1 cellular context compared by ENCODE assay signal in the genomic region with DNA sequence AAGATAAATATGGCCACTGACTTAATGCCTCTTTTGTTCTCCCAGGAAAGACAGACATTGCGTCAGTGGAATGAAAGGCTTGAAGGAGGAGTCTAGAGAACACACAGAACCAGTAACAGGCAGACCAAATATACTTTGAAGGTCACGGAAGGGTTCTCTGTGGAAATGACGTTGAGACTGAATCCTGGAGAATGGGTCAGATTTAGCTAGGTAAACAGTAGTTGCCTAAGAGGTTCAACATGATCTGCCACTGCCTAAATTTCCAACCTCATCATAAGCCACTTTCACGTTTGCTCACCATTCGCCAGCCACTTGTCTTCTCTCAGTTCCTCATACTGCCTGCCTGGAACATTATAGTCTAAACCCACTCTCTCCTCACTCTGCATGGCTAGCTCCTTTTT.
TF ChIP-seq lines count a peak whose summit lies in the region.

No MANE protein-coding gene starts in this region.

TF ChIP-seq in GM12878, 131 proteins besides CTCF, POLR2A, EP300 and RAD21 (continued from another document and continues in another):
- TF ChIP-seq, protein P1, sequence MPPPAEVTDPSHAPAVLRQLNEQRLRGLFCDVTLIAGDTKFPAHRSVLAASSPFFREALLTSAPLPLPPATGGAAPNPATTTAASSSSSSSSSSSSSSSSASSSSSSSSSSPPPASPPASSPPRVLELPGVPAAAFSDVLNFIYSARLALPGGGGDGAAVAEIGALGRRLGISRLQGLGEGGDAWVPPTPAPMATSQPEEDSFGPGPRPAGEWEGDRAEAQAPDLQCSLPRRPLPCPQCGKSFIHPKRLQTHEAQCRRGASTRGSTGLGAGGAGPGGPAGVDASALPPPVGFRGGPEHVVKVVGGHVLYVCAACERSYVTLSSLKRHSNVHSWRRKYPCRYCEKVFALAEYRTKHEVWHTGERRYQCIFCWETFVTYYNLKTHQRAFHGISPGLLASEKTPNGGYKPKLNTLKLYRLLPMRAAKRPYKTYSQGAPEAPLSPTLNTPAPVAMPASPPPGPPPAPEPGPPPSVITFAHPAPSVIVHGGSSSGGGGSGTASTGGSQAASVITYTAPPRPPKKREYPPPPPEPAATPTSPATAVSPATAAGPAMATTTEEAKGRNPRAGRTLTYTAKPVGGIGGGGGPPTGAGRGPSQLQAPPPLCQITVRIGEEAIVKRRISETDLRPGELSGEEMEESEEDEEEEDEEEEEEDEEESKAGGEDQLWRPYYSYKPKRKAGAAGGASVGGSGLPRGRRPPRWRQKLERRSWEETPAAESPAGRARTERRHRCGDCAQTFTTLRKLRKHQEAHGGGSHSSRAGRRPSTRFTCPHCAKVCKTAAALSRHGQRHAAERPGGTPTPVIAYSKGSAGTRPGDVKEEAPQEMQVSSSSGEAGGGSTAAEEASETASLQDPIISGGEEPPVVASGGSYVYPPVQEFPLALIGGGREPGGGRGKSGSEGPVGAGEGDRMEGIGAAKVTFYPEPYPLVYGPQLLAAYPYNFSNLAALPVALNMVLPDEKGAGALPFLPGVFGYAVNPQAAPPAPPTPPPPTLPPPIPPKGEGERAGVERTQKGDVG (CRISPR knock-in tag; IDR thresholded peaks at IDR 0.05): no peak
- TF ChIP-seq ZNF274 (IDR thresholded peaks at IDR 0.05; ENCODE audit: insufficient read depth, insufficient read length) (no peak), MTA2 (IDR thresholded peaks at IDR 0.05; ENCODE audit: low read depth) (peak; percentile 28; the same call in 1 of the 2 replicates), TBL1XR1 (IDR thresholded peaks at IDR 0.05; ENCODE audit: low read depth, low read length) (peak; percentile 55; the same call in 1 of the 2 replicates), LARP7 (IDR thresholded peaks at IDR 0.05) (no peak), ZBED1 (IDR thresholded peaks at IDR 0.05; ENCODE audit: borderline replicate concordance) (no peak), NRF1 (conservative IDR thresholded peaks at IDR 0.05; ENCODE audit: low read depth, low read length) (no peak), KDM1A (IDR thresholded peaks at IDR 0.05; ENCODE audit: borderline replicate concordance) (no peak), RCOR1 (conservative IDR thresholded peaks at IDR 0.05; ENCODE audit: low read depth, low read length) (no peak), TCF7 (IDR thresholded peaks at IDR 0.05; ENCODE audit: borderline replicate concordance) (no peak), POLR2AphosphoS5 (IDR thresholded peaks at IDR 0.05; ENCODE audit: low read length) (no peak), JUND (IDR thresholded peaks at IDR 0.05; ENCODE audit: low read depth, low read length) (no peak), MYC (IDR thresholded peaks at IDR 0.05; ENCODE audit: insufficient read depth, insufficient read length, insufficient replicate concordance, low read length, severe bottlenecking) (no peak), ZNF24 (IDR thresholded peaks at IDR 0.05) (no peak), GABPA (IDR thresholded peaks at IDR 0.05; ENCODE audit: low read depth) (0 out of 2 replicates have a peak, but pooled peaks have one; percentile 9), ESRRA (IDR thresholded peaks at IDR 0.05; ENCODE audit: low read length) (no peak), SRF (IDR thresholded peaks at IDR 0.05; ENCODE audit: low read depth in 2 of 2, low read length in 2 of 2) (no peak), IRF4 (IDR thresholded peaks at IDR 0.05; ENCODE audit: low read depth, low read length) (peak; percentile 81), RAD51 (IDR thresholded peaks at IDR 0.05) (no peak), ZNF217 (IDR thresholded peaks at IDR 0.05) (no peak), STAT3 (IDR thresholded peaks at IDR 0.05; ENCODE audit: low read depth, low read length) (no peak), SMAD5 (IDR thresholded peaks at IDR 0.05; ENCODE audit: low read depth) (no peak), SPI1 (IDR thresholded peaks at IDR 0.05; ENCODE audit: borderline replicate concordance, insufficient read depth, low read depth, low read length) (peak; percentile 97), TCF12 (IDR thresholded peaks at IDR 0.05; ENCODE audit: low read depth, low read length) (no peak), POU2F2 (IDR thresholded peaks at IDR 0.05; ENCODE audit: borderline replicate concordance, low read depth, low read length) (no peak), NFXL1 (IDR thresholded peaks at IDR 0.05; ENCODE audit: borderline replicate concordance) (no peak), NR2C1 (IDR thresholded peaks at IDR 0.05) (no peak), ZZZ3 (IDR thresholded peaks at IDR 0.05; ENCODE audit: control insufficient read depth, insufficient read length, low read depth) (no peak), CBFB (IDR thresholded peaks at IDR 0.05; ENCODE audit: low read depth) (no peak), SUPT20H (IDR thresholded peaks at IDR 0.05; ENCODE audit: borderline replicate concordance, control insufficient read depth, low read depth, low read length) (no peak), RB1 (IDR thresholded peaks at IDR 0.05; ENCODE audit: borderline replicate concordance) (no peak), HDAC2 (IDR thresholded peaks at IDR 0.05) (no peak), ZNF384 (IDR thresholded peaks at IDR 0.05; ENCODE audit: borderline replicate concordance, low read depth, low read length) (no peak), SMARCA5 (IDR thresholded peaks at IDR 0.05) (no peak), SMAD1 (IDR thresholded peaks at IDR 0.05; ENCODE audit: low read depth, partially characterized antibody) (no peak), EZH2 (IDR thresholded peaks at IDR 0.05; ENCODE audit: borderline replicate concordance, control insufficient read depth, low read depth, low read length) (no peak), POLR2AphosphoS2 (IDR thresholded peaks at IDR 0.05; ENCODE audit: low read depth, low read length) (no peak), DPF2 (IDR thresholded peaks at IDR 0.05) (0 out of 2 replicates have a peak, but pooled peaks have one; percentile 23)
- TF ChIP-seq, protein P2, sequence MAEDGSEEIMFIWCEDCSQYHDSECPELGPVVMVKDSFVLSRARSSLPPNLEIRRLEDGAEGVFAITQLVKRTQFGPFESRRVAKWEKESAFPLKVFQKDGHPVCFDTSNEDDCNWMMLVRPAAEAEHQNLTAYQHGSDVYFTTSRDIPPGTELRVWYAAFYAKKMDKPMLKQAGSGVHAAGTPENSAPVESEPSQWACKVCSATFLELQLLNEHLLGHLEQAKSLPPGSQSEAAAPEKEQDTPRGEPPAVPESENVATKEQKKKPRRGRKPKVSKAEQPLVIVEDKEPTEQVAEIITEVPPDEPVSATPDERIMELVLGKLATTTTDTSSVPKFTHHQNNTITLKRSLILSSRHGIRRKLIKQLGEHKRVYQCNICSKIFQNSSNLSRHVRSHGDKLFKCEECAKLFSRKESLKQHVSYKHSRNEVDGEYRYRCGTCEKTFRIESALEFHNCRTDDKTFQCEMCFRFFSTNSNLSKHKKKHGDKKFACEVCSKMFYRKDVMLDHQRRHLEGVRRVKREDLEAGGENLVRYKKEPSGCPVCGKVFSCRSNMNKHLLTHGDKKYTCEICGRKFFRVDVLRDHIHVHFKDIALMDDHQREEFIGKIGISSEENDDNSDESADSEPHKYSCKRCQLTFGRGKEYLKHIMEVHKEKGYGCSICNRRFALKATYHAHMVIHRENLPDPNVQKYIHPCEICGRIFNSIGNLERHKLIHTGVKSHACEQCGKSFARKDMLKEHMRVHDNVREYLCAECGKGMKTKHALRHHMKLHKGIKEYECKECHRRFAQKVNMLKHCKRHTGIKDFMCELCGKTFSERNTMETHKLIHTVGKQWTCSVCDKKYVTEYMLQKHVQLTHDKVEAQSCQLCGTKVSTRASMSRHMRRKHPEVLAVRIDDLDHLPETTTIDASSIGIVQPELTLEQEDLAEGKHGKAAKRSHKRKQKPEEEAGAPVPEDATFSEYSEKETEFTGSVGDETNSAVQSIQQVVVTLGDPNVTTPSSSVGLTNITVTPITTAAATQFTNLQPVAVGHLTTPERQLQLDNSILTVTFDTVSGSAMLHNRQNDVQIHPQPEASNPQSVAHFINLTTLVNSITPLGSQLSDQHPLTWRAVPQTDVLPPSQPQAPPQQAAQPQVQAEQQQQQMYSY (CRISPR knock-in tag; IDR thresholded peaks at IDR 0.05): no peak
- TF ChIP-seq, protein P3, sequence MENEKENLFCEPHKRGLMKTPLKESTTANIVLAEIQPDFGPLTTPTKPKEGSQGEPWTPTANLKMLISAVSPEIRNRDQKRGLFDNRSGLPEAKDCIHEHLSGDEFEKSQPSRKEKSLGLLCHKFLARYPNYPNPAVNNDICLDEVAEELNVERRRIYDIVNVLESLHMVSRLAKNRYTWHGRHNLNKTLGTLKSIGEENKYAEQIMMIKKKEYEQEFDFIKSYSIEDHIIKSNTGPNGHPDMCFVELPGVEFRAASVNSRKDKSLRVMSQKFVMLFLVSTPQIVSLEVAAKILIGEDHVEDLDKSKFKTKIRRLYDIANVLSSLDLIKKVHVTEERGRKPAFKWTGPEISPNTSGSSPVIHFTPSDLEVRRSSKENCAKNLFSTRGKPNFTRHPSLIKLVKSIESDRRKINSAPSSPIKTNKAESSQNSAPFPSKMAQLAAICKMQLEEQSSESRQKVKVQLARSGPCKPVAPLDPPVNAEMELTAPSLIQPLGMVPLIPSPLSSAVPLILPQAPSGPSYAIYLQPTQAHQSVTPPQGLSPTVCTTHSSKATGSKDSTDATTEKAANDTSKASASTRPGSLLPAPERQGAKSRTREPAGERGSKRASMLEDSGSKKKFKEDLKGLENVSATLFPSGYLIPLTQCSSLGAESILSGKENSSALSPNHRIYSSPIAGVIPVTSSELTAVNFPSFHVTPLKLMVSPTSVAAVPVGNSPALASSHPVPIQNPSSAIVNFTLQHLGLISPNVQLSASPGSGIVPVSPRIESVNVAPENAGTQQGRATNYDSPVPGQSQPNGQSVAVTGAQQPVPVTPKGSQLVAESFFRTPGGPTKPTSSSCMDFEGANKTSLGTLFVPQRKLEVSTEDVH (IDR thresholded peaks at IDR 0.05; ENCODE audit: low read depth, partially characterized antibody): no peak
- TF ChIP-seq, protein P4, sequence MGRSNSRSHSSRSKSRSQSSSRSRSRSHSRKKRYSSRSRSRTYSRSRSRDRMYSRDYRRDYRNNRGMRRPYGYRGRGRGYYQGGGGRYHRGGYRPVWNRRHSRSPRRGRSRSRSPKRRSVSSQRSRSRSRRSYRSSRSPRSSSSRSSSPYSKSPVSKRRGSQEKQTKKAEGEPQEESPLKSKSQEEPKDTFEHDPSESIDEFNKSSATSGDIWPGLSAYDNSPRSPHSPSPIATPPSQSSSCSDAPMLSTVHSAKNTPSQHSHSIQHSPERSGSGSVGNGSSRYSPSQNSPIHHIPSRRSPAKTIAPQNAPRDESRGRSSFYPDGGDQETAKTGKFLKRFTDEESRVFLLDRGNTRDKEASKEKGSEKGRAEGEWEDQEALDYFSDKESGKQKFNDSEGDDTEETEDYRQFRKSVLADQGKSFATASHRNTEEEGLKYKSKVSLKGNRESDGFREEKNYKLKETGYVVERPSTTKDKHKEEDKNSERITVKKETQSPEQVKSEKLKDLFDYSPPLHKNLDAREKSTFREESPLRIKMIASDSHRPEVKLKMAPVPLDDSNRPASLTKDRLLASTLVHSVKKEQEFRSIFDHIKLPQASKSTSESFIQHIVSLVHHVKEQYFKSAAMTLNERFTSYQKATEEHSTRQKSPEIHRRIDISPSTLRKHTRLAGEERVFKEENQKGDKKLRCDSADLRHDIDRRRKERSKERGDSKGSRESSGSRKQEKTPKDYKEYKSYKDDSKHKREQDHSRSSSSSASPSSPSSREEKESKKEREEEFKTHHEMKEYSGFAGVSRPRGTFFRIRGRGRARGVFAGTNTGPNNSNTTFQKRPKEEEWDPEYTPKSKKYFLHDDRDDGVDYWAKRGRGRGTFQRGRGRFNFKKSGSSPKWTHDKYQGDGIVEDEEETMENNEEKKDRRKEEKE (IDR thresholded peaks at IDR 0.05): no peak
- TF ChIP-seq, protein P5, sequence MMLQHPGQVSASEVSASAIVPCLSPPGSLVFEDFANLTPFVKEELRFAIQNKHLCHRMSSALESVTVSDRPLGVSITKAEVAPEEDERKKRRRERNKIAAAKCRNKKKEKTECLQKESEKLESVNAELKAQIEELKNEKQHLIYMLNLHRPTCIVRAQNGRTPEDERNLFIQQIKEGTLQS (IDR thresholded peaks at IDR 0.05; ENCODE audit: borderline replicate concordance, extremely low read depth, low read depth, low read length): no peak
- TF ChIP-seq, protein P6, sequence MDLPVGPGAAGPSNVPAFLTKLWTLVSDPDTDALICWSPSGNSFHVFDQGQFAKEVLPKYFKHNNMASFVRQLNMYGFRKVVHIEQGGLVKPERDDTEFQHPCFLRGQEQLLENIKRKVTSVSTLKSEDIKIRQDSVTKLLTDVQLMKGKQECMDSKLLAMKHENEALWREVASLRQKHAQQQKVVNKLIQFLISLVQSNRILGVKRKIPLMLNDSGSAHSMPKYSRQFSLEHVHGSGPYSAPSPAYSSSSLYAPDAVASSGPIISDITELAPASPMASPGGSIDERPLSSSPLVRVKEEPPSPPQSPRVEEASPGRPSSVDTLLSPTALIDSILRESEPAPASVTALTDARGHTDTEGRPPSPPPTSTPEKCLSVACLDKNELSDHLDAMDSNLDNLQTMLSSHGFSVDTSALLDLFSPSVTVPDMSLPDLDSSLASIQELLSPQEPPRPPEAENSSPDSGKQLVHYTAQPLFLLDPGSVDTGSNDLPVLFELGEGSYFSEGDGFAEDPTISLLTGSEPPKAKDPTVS (IDR thresholded peaks at IDR 0.05; ENCODE audit: low read depth, low read length): no peak
- TF ChIP-seq, protein P7, sequence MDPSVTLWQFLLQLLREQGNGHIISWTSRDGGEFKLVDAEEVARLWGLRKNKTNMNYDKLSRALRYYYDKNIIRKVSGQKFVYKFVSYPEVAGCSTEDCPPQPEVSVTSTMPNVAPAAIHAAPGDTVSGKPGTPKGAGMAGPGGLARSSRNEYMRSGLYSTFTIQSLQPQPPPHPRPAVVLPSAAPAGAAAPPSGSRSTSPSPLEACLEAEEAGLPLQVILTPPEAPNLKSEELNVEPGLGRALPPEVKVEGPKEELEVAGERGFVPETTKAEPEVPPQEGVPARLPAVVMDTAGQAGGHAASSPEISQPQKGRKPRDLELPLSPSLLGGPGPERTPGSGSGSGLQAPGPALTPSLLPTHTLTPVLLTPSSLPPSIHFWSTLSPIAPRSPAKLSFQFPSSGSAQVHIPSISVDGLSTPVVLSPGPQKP (IDR thresholded peaks at IDR 0.05; ENCODE audit: low read depth, low read length): no peak
- TF ChIP-seq, protein P8, sequence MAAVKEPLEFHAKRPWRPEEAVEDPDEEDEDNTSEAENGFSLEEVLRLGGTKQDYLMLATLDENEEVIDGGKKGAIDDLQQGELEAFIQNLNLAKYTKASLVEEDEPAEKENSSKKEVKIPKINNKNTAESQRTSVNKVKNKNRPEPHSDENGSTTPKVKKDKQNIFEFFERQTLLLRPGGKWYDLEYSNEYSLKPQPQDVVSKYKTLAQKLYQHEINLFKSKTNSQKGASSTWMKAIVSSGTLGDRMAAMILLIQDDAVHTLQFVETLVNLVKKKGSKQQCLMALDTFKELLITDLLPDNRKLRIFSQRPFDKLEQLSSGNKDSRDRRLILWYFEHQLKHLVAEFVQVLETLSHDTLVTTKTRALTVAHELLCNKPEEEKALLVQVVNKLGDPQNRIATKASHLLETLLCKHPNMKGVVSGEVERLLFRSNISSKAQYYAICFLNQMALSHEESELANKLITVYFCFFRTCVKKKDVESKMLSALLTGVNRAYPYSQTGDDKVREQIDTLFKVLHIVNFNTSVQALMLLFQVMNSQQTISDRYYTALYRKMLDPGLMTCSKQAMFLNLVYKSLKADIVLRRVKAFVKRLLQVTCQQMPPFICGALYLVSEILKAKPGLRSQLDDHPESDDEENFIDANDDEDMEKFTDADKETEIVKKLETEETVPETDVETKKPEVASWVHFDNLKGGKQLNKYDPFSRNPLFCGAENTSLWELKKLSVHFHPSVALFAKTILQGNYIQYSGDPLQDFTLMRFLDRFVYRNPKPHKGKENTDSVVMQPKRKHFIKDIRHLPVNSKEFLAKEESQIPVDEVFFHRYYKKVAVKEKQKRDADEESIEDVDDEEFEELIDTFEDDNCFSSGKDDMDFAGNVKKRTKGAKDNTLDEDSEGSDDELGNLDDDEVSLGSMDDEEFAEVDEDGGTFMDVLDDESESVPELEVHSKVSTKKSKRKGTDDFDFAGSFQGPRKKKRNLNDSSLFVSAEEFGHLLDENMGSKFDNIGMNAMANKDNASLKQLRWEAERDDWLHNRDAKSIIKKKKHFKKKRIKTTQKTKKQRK (IDR thresholded peaks at IDR 0.05; ENCODE audit: low read depth, low read length): no peak
